Comparison of ENCODE assay signal across 24 cellular contexts in genomic region chr7:53835301-53835700, GRCh38.
DNase-seq lines count a peak whose midpoint lies in the region; ATAC-seq, FAIRE-seq and TF ChIP-seq lines count a peak whose summit lies in the region.
"Had no signal": no experiment of that assay in that cellular context is flagged by ENCODE, and none has a peak within 500 bp of the region (broad histone marks: within the 10 kb centered on the region; RNA-seq: fewer than 3 reads in every experiment).

No MANE protein-coding gene starts in this region.

- peak; percentile 73 for DNase-seq in ELF-1 (ENCODE audit: low read depth, low spot score)
- DNase-seq in NCI-H146 (lab: John Stamatoyannopoulos, UW) = peak; percentile 53
- peak; percentile 90 for DNase-seq in NCI-H69 (lab: John Stamatoyannopoulos, UW)
- DNase-seq in WTC11 (ENCODE audit: low spot score) = no peak
- DNase-seq in D341Med (ENCODE audit: low spot score) = no peak
- DNase-seq in mucosa of gallbladder (ENCODE audit: low spot score) = no peak
- DNase-seq in frontal cortex (ENCODE audit: low spot score in 2 of 2) = no peak
- DNase-seq: AML-193; Caco-2; Calu3; CD4-positive, alpha-beta T cell; CD8-positive, alpha-beta T cell; DMS 273 treated with DMSO at 0.1 percent for 48 hours; DMS153; DMS53; DMS79; DND-41; EL; GF-D8 had no signal

- no peak for TF ChIP-seq CTCF in WTC11 (IDR thresholded peaks at IDR 0.05)

- peak; percentile 78 for ATAC-seq in WTC11
- ATAC-seq: A549; CD8-positive, alpha-beta T cell had no signal

- CTCF ChIA-PET in WTC11 (lab: Charles Lee) = no interaction called here

- peaks cover 72% of the 10 kb centered on the region for H3K27me3 Mint-ChIP-seq in WTC11 (ENCODE audit: low read depth)
- H3K27me3 Mint-ChIP-seq: B cell; CD4-positive, alpha-beta T cell had no signal

- H3K4me1 Mint-ChIP-seq in WTC11 = peaks cover 3% of the 10 kb centered on the region; the same call in 1 of the 2 replicates
- H3K4me1 Mint-ChIP-seq: B cell had no signal

- peaks cover 38% of the 10 kb centered on the region for H3K9me3 Mint-ChIP-seq in WTC11

- no peak for FAIRE-seq in frontal cortex (lab: Jason Lieb, UNC)
- FAIRE-seq: A549, G401.6, GM12891, GM19239 had no signal

- no peak overlapping the region for H3K27ac Mint-ChIP-seq in WTC11
- H3K27ac Mint-ChIP-seq: B cell; CD4-positive, alpha-beta T cell; CD8-positive, alpha-beta T cell had no signal

- POLR2A ChIA-PET in WTC11 (lab: Charles Lee) = no interaction called here

- peaks cover 16% of the 10 kb centered on the region for H3K36me3 Mint-ChIP-seq in WTC11
- H3K36me3 Mint-ChIP-seq: CD8-positive, alpha-beta T cell had no signal

- no peak overlapping the region for H3K4me3 Mint-ChIP-seq in WTC11
- H3K4me3 Mint-ChIP-seq: B cell; CD4-positive, alpha-beta T cell; CD8-positive, alpha-beta T cell had no signal

TF ChIP-seq in WTC11, 78 proteins besides CTCF, POLR2A, EP300 and RAD21:
- TF ChIP-seq ZNF121 (CRISPR knock-in tag; IDR thresholded peaks at IDR 0.05) = no peak
- no peak for TF ChIP-seq HMGXB4 (CRISPR knock-in tag; IDR thresholded peaks at IDR 0.05)
- no peak for TF ChIP-seq EMX1 (CRISPR knock-in tag; IDR thresholded peaks at IDR 0.05)
- TF ChIP-seq IRF2 (CRISPR knock-in tag; IDR thresholded peaks at IDR 0.05; ENCODE audit: borderline replicate concordance, low read depth) = no peak

Comparison
In these comparisons a context has a peak if more than half of its experiments do, and no peak if none do; other contexts are left out.
1. DNase-seq: peak in ELF-1 (single experiment), NCI-H146 (single experiment) and NCI-H69 (single experiment); none in WTC11 (single experiment), D341Med (single experiment), mucosa of gallbladder (single experiment) and frontal cortex (0 of 2).